Comparison of ENCODE assay signal across 30 cellular contexts in genomic region chr18:28692337-28692736, GRCh38.
"Had no signal": no experiment of that assay in that cellular context is flagged by ENCODE, and none has a peak within 500 bp of the region (broad histone marks: within the 10 kb centered on the region; RNA-seq: fewer than 3 reads in every experiment).

No MANE protein-coding gene starts in this region.

- H3K27me3 ChIP-seq: adrenal gland, breast epithelium, cardiac muscle cell, colonic mucosa, heart left ventricle had no signal

- H3K9me3 ChIP-seq: adrenal gland, breast epithelium, colonic mucosa, heart left ventricle had no signal

- H3K4me1 ChIP-seq: adrenal gland, breast epithelium, colonic mucosa, heart left ventricle had no signal

- H3K4me3 ChIP-seq: adrenal gland, breast epithelium, cardiac muscle cell, colonic mucosa, heart left ventricle had no signal

- DNase-seq: activated CD4-positive, alpha-beta memory T cell treated with anti-CD3 and anti-CD28 coated beads for 36 hours; activated CD4-positive, alpha-beta T cell treated with anti-CD3 and anti-CD28 coated beads for 36 hours; activated CD4-positive, alpha-beta T cell treated with anti-CD3 and anti-CD28 coated beads, Interleukin-2, amount 10 ng/mL, durations not matched to agents 24 days and 14 days; activated CD4-positive, CD25-positive, alpha-beta regulatory T cell; activated CD4-positive, CD25-positive, alpha-beta regulatory T cell treated with anti-CD3 and anti-CD28 coated beads, Interleukin-2, amount 50 U/mL, for 72 hours; activated CD8-positive, alpha-beta memory T cell treated with anti-CD3 and anti-CD28 coated beads, Interleukin-2, amount 10 ng/mL, durations not matched to agents 7 days and 5 days; activated CD8-positive, alpha-beta memory T cell treated with anti-CD3 and anti-CD28 coated beads, Interleukin-2, amount 50 U/mL, for 4 hours; activated CD8-positive, alpha-beta T cell treated with anti-CD3 and anti-CD28 coated beads, Interleukin-2, amount 10 ng/mL, durations not matched to agents 7 days and 5 days; activated effector memory CD4-positive, alpha-beta T cell treated with anti-CD3 and anti-CD28 coated beads, Interleukin-2, amount 50 U/mL, for 16 hours; activated naive CD4-positive, alpha-beta T cell treated with anti-CD3 and anti-CD28 coated beads for 36 hours; activated naive CD8-positive, alpha-beta T cell treated with anti-CD3 and anti-CD28 coated beads for 36 hours; activated naive CD8-positive, alpha-beta T cell treated with anti-CD3 and anti-CD28 coated beads, Interleukin-2, amount 50 U/mL, for 24 hours; activated T-cell treated with anti-CD3 and anti-CD28 coated beads, Interleukin-2, amount 50 U/mL, for 1 hour; activated T-cell treated with anti-CD3 and anti-CD28 coated beads, Interleukin-2, amount 50 U/mL, for 48 hours; adrenal gland; amygdala; aorta; central memory CD4-positive, alpha-beta T cell; cerebellar nuclear complex; colonic mucosa; effector CD8-positive, alpha-beta T cell; foreskin fibroblast; heart left ventricle; T-helper 1 cell; T-helper 17 cell; T1000; WERI-Rb-1 had no signal

- ATAC-seq: activated CD4-positive, alpha-beta T cell treated with anti-CD3 and anti-CD28 coated beads for 36 hours; activated CD8-positive, alpha-beta memory T cell treated with anti-CD3 and anti-CD28 coated beads, Interleukin-2, amount 10 ng/mL, durations not matched to agents 7 days and 5 days; activated CD8-positive, alpha-beta T cell treated with anti-CD3 and anti-CD28 coated beads, Interleukin-2, amount 10 ng/mL, durations not matched to agents 7 days and 5 days; activated naive CD8-positive, alpha-beta T cell treated with anti-CD3 and anti-CD28 coated beads, Interleukin-2, amount 50 U/mL, for 24 hours; esophagus mucosa; heart left ventricle; T-helper 17 cell had no signal

- H3K36me3 ChIP-seq: adrenal gland, breast epithelium, cardiac muscle cell, colonic mucosa, heart left ventricle, WERI-Rb-1 had no signal

- H3K27ac ChIP-seq: adrenal gland, breast epithelium, cardiac muscle cell, colonic mucosa, heart left ventricle, WERI-Rb-1 had no signal
